In genomic region chr9:103941104-103941503, GRCh38 we compare ENCODE assay signal across 27 cellular contexts.
"Had no signal": no experiment of that assay in that cellular context is flagged by ENCODE, and none has a peak within 500 bp of the region (broad histone marks: within the 10 kb centered on the region; RNA-seq: fewer than 3 reads in every experiment).

No MANE protein-coding gene starts in this region.

- H3K9me3 Mint-ChIP-seq: activated naive CD8-positive, alpha-beta T cell treated with anti-CD3 and anti-CD28 coated beads, Interleukin-2, amount 10 ng/mL, durations not matched to agents 7 days and 5 days; effector memory CD8-positive, alpha-beta T cell; stimulated activated naive CD8-positive, alpha-beta T cell treated with anti-CD3 and anti-CD28 coated beads, Interleukin-15, amount 100 ng/mL, for 72 hours had no signal

- DNase-seq: activated CD4-positive, alpha-beta T cell treated with anti-CD3 and anti-CD28 coated beads for 4 hours; activated CD4-positive, alpha-beta T cell treated with anti-CD3 and anti-CD28 coated beads, Interleukin-2, amount 50 U/mL, for 48 hours; activated CD4-positive, CD25-positive, alpha-beta regulatory T cell; activated naive CD4-positive, alpha-beta T cell treated with Interleukin-2 at 50 U/mL for 16 hours; activated naive CD8-positive, alpha-beta T cell treated with anti-CD3 and anti-CD28 coated beads, Interleukin-2, amount 10 ng/mL, durations not matched to agents 7 days and 5 days; activated T-cell treated with anti-CD3 and anti-CD28 coated beads, Interleukin-2, amount 50 U/mL, for 48 hours; amniotic stem cell; dorsolateral prefrontal cortex; effector memory CD8-positive, alpha-beta T cell; esophagus squamous epithelium; gastrocnemius medialis; hippocampal formation; left ventricle myocardium superior; mammary epithelial cell; midbrain; natural killer cell; ovary; right cardiac atrium; stimulated activated CD4-positive, alpha-beta T cell treated with anti-CD3 and anti-CD28 coated beads, Interleukin-12 subunit alpha, Interleukin-12 subunit beta, amount 100 ng/mL, for 4 hours; stimulated activated naive CD8-positive, alpha-beta T cell treated with anti-CD3 and anti-CD28 coated beads, Interleukin-15, amount 100 ng/mL, for 72 hours; T-helper 9 cell had no signal

- H3K36me3 ChIP-seq: esophagus squamous epithelium, gastrocnemius medialis, neutrophil, ovary, tibial nerve had no signal

- H3K4me3 Mint-ChIP-seq: activated naive CD8-positive, alpha-beta T cell treated with anti-CD3 and anti-CD28 coated beads, Interleukin-2, amount 10 ng/mL, durations not matched to agents 7 days and 5 days; central memory CD8-positive, alpha-beta T cell; effector memory CD8-positive, alpha-beta T cell; natural killer cell; stimulated activated effector memory CD8-positive, alpha-beta T cell treated with anti-CD3 and anti-CD28 coated beads, Interleukin-12 subunit alpha, Interleukin-12 subunit beta, amount 100 ng/mL, for 72 hours; stimulated activated naive CD8-positive, alpha-beta T cell treated with anti-CD3 and anti-CD28 coated beads, Interleukin-15, amount 100 ng/mL, for 72 hours had no signal

- FAIRE-seq: colon had no signal

- ATAC-seq: effector memory CD8-positive, alpha-beta T cell; gastrocnemius medialis; left ventricle myocardium superior; natural killer cell; right cardiac atrium; stimulated activated effector memory CD8-positive, alpha-beta T cell treated with anti-CD3 and anti-CD28 coated beads, Interleukin-12 subunit alpha, Interleukin-12 subunit beta, amount 100 ng/mL, for 72 hours; stimulated activated naive CD8-positive, alpha-beta T cell treated with anti-CD3 and anti-CD28 coated beads, Interleukin-15, amount 100 ng/mL, for 72 hours had no signal

- H3K4me1 Mint-ChIP-seq: activated naive CD8-positive, alpha-beta T cell treated with anti-CD3 and anti-CD28 coated beads, Interleukin-2, amount 10 ng/mL, durations not matched to agents 7 days and 5 days; central memory CD8-positive, alpha-beta T cell; natural killer cell; stimulated activated effector memory CD8-positive, alpha-beta T cell treated with anti-CD3 and anti-CD28 coated beads, Interleukin-12 subunit alpha, Interleukin-12 subunit beta, amount 100 ng/mL, for 72 hours; stimulated activated naive CD8-positive, alpha-beta T cell treated with anti-CD3 and anti-CD28 coated beads, Interleukin-15, amount 100 ng/mL, for 72 hours had no signal

- H3K27me3 Mint-ChIP-seq: central memory CD8-positive, alpha-beta T cell; effector memory CD8-positive, alpha-beta T cell; stimulated activated naive CD8-positive, alpha-beta T cell treated with anti-CD3 and anti-CD28 coated beads, Interleukin-15, amount 100 ng/mL, for 72 hours had no signal

- H3K4me1 ChIP-seq: breast epithelium, esophagus squamous epithelium, gastrocnemius medialis, tibial nerve had no signal

- H3K4me3 ChIP-seq: breast epithelium, dorsolateral prefrontal cortex, esophagus squamous epithelium, gastrocnemius medialis, ovary, tibial nerve had no signal

- H3K36me3 Mint-ChIP-seq: activated naive CD8-positive, alpha-beta T cell treated with anti-CD3 and anti-CD28 coated beads, Interleukin-2, amount 10 ng/mL, durations not matched to agents 7 days and 5 days; natural killer cell; stimulated activated effector memory CD8-positive, alpha-beta T cell treated with anti-CD3 and anti-CD28 coated beads, Interleukin-12 subunit alpha, Interleukin-12 subunit beta, amount 100 ng/mL, for 72 hours had no signal

- H3K27ac ChIP-seq: breast epithelium, dorsolateral prefrontal cortex, esophagus squamous epithelium, gastrocnemius medialis, neutrophil, ovary, tibial nerve had no signal

- H3K27ac Mint-ChIP-seq: activated naive CD8-positive, alpha-beta T cell treated with anti-CD3 and anti-CD28 coated beads, Interleukin-2, amount 10 ng/mL, durations not matched to agents 7 days and 5 days; effector memory CD8-positive, alpha-beta T cell; natural killer cell; stimulated activated effector memory CD8-positive, alpha-beta T cell treated with anti-CD3 and anti-CD28 coated beads, Interleukin-12 subunit alpha, Interleukin-12 subunit beta, amount 100 ng/mL, for 72 hours; stimulated activated naive CD8-positive, alpha-beta T cell treated with anti-CD3 and anti-CD28 coated beads, Interleukin-15, amount 100 ng/mL, for 72 hours had no signal

- H3K9me3 ChIP-seq: breast epithelium, esophagus squamous epithelium, gastrocnemius medialis, neutrophil, ovary, tibial nerve had no signal

- H3K27me3 ChIP-seq: breast epithelium, dorsolateral prefrontal cortex, esophagus squamous epithelium, gastrocnemius medialis, neutrophil, ovary, tibial nerve had no signal
